In genomic region chr2:46296216-46296839, GRCh38 we compare ENCODE assay signal across 8 cellular contexts. TPM values are rescaled to one million over a fixed set of nuclear protein-coding genes. Genes with fewer than 3 reads are reported as not detected.
A peak's percentile ranks its signal among the peaks of the same experiment; 100 is the strongest.
DNase-seq lines count a peak whose midpoint lies in the region; ATAC-seq and TF ChIP-seq lines count a peak whose summit lies in the region.

No MANE protein-coding gene starts in this region.

- peaks cover 74% of the 10 kb centered on the region for H3K27me3 Mint-ChIP-seq in activated naive CD8-positive, alpha-beta T cell treated with anti-CD3 and anti-CD28 coated beads, Interleukin-2, amount 10 ng/mL, durations not matched to agents 7 days and 5 days

- H3K27ac ChIP-seq in psoas muscle, result peak overlapping the region; percentile 90

- intact Hi-C loops in left ventricle myocardium superior (cut with micrococcal nuclease), result no loop called here
- intact Hi-C loops in psoas muscle (cut with DNase I), result loop anchor here (5.0 to 10.0 kb wide), 4 partner anchors 41 to 232 kb away; no protein-coding TSS in a partner anchor

- peaks cover 22% of the 10 kb centered on the region for H3K4me1 Mint-ChIP-seq in activated naive CD8-positive, alpha-beta T cell treated with anti-CD3 and anti-CD28 coated beads, Interleukin-2, amount 10 ng/mL, durations not matched to agents 7 days and 5 days

- H3K4me2 ChIP-seq in Loucy (ENCODE audit: low read depth, low read length, poor library complexity, severe bottlenecking), result peak overlapping the region; percentile 61

- H3K4me1 ChIP-seq in Loucy (ENCODE audit: insufficient read depth, low read length, poor library complexity, severe bottlenecking) (peaks cover 39% of the 10 kb centered on the region), psoas muscle (no peaks in the 10 kb centered on the region)

- H3K9me3 ChIP-seq in Loucy (ENCODE audit: insufficient read depth, low read depth, low read length) (no peaks in the 10 kb centered on the region), psoas muscle (no peaks in the 10 kb centered on the region)

- POLR2A ChIA-PET in activated naive CD8-positive, alpha-beta T cell treated with anti-CD3 and anti-CD28 coated beads, Interleukin-2, amount 10 ng/mL, durations not matched to agents 7 days and 5 days (lab: Charles Lee), result interaction anchor here (1.0 kb wide), 2 partner anchors 67 to 124 kb away, joined by 3 to 5 read pairs; no protein-coding TSS in a partner anchor

- H2AFZ ChIP-seq in Loucy (ENCODE audit: low read length), result peak overlapping the region; percentile 56; the same call in 1 of the 2 replicates

- peak overlapping the region; percentile 69 for H3K4me3 Mint-ChIP-seq in activated naive CD8-positive, alpha-beta T cell treated with anti-CD3 and anti-CD28 coated beads, Interleukin-2, amount 10 ng/mL, durations not matched to agents 7 days and 5 days

- H3K9me3 Mint-ChIP-seq in activated naive CD8-positive, alpha-beta T cell treated with anti-CD3 and anti-CD28 coated beads, Interleukin-2, amount 10 ng/mL, durations not matched to agents 7 days and 5 days, result no peaks in the 10 kb centered on the region

- H4K20me1 ChIP-seq in Loucy (ENCODE audit: insufficient read depth, low read length, poor library complexity, severe bottlenecking), result peaks cover 9% of the 10 kb centered on the region

- 24 to 32% (median 31%) methylated on average over 28 of the region's 28 CpGs for WGBS in psoas muscle, 3 donors

- peak overlapping the region; percentile 49 for H3K4me3 ChIP-seq in GM06990 (replicated peaks; ENCODE audit: low read depth, low read length)
- H3K4me3 ChIP-seq in Loucy (ENCODE audit: low read length, poor library complexity, severe bottlenecking), result peak overlapping the region; percentile 66
- peak overlapping the region; percentile 83 for H3K4me3 ChIP-seq in psoas muscle

- H3K79me2 ChIP-seq in Loucy (ENCODE audit: insufficient read depth, low read length), result peaks cover 37% of the 10 kb centered on the region

- H3K36me3 ChIP-seq in GM06990 (ENCODE audit: control insufficient read depth, insufficient read depth, low read length) (no peaks in the 10 kb centered on the region), Loucy (ENCODE audit: insufficient read depth, low read length) (no peaks in the 10 kb centered on the region), psoas muscle (ENCODE audit: insufficient read depth in 1 of 2, low read depth in 1 of 2) (no peaks in the 10 kb centered on the region)

- H3F3A ChIP-seq in Loucy (ENCODE audit: low read depth), result 0 out of 2 replicates have a peak, but pooled peaks cover 2% of the 10 kb centered on the region

- H3K36me3 Mint-ChIP-seq in activated naive CD8-positive, alpha-beta T cell treated with anti-CD3 and anti-CD28 coated beads, Interleukin-2, amount 10 ng/mL, durations not matched to agents 7 days and 5 days, result peaks cover 3% of the 10 kb centered on the region

- H3K27me3 ChIP-seq in GM06990 (replicated peaks; ENCODE audit: control insufficient read depth, insufficient read depth, low read length) (peaks cover 9% of the 10 kb centered on the region), Loucy (ENCODE audit: insufficient read depth, low read length, poor library complexity, severe bottlenecking) (peaks cover 5% of the 10 kb centered on the region), psoas muscle (ENCODE audit: insufficient read depth in 3 of 3, low read length in 2 of 3) (no peaks in the 10 kb centered on the region)

- no peak for ATAC-seq in activated naive CD8-positive, alpha-beta T cell treated with anti-CD3 and anti-CD28 coated beads, Interleukin-2, amount 10 ng/mL, durations not matched to agents 7 days and 5 days (ENCODE audit: low read depth)
- peak; percentile 1 for ATAC-seq in left ventricle myocardium superior
- peak; percentile 0 to 14 (median 10) for ATAC-seq in psoas muscle
- ATAC-seq in GM18511 (IDR thresholded peaks at IDR 0.05; ENCODE audit: unreplicated experiment), result no peak
- no peak for ATAC-seq in HG02571 (IDR thresholded peaks at IDR 0.05; ENCODE audit: unreplicated experiment)

- DNase-seq in GM06990 (ENCODE audit: extremely low read depth, insufficient read length) (peak; percentile 24), left ventricle myocardium superior (peak; percentile 69), psoas muscle (peak; percentile 49 to 76), NCI-H187 treated with DMSO at 0.1 percent for 48 hours (lab: John Stamatoyannopoulos, UW) (no peak)
- DNase-seq in activated naive CD8-positive, alpha-beta T cell treated with anti-CD3 and anti-CD28 coated beads, Interleukin-2, amount 10 ng/mL, durations not matched to agents 7 days and 5 days, result no peak

- no peaks in the 10 kb centered on the region for H3K9me2 ChIP-seq in Loucy (replicated peaks; ENCODE audit: low read depth, low read length)

- no peak overlapping the region for H3K27ac Mint-ChIP-seq in activated naive CD8-positive, alpha-beta T cell treated with anti-CD3 and anti-CD28 coated beads, Interleukin-2, amount 10 ng/mL, durations not matched to agents 7 days and 5 days

- no peak overlapping the region for H3K9ac ChIP-seq in Loucy (ENCODE audit: low read depth, low read length, poor library complexity, severe bottlenecking)

- no peak for TF ChIP-seq CTCF in GM06990 (IDR thresholded peaks at IDR 0.05; ENCODE audit: insufficient read depth, low read length, poor library complexity, severe bottlenecking)
- TF ChIP-seq CTCF in Loucy (conservative IDR thresholded peaks at IDR 0.05; ENCODE audit: low read length), result no peak
- no peak for TF ChIP-seq CTCF in psoas muscle (IDR thresholded peaks at IDR 0.05)

RNA-seq across cellular contexts. Expression of gene EPAS1, which starts 0.9 kb away (rescaled TPM):
- 10 to 100 TPM; 11.7 to 13.1 TPM for total RNA-seq in activated naive CD8-positive, alpha-beta T cell treated with anti-CD3 and anti-CD28 coated beads, Interleukin-2, amount 10 ng/mL, durations not matched to agents 7 days and 5 days
- total RNA-seq in left ventricle myocardium superior (212 TPM), psoas muscle (100 to 1,000 TPM in 2 of 4 donors, 10 to 100 TPM in 2; 44.3 to 123 (median 98.3) TPM)
- polyA plus RNA-seq in psoas muscle, result 100 to 1,000 TPM in 1 of 3 donors, 10 to 100 TPM in 2; 39.2 to 112 (median 49.9) TPM

Comparison
In these comparisons a context has a peak if more than half of its experiments do, and no peak if none do; other contexts are left out.
1. DNase-seq: peak in GM06990 (single experiment), left ventricle myocardium superior (single experiment) and psoas muscle (2 of 2); none in activated naive CD8-positive, alpha-beta T cell treated with anti-CD3 and anti-CD28 coated beads, Interleukin-2, amount 10 ng/mL, durations not matched to agents 7 days and 5 days (single experiment) and NCI-H187 treated with DMSO at 0.1 percent for 48 hours (single experiment).
2. ATAC-seq: peak in left ventricle myocardium superior (single experiment) and psoas muscle (4 of 4); none in activated naive CD8-positive, alpha-beta T cell treated with anti-CD3 and anti-CD28 coated beads, Interleukin-2, amount 10 ng/mL, durations not matched to agents 7 days and 5 days (single experiment), GM18511 (single experiment) and HG02571 (single experiment).
3. Peak in every context shown above with its lines, with median percentiles within 50 percentile points of each other: H3K4me3 ChIP-seq.